ENCODE assay signal across 12 cellular contexts in the genomic region with DNA sequence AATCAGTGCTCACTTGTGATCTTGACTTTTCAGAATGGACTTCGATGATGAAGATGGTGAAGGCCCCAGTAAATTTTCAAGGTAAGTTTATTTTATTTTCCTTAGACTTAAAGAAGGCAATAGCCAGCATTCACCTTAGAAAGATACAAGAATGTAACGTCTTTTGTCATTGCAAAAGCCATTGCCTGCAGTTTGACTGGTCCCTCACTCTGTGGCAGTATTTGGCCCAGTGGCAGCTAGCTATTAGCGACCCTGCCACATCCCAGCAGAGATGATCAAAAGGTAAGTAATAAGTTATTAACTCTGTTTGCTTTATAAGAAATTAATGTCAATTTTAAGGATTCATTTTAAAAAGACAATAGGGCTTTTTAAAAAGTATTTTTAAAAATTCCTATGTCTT. TPM values are rescaled to one million over a fixed set of nuclear protein-coding genes. Genes with fewer than 3 reads are reported as not detected.
DNase-seq lines count a peak whose midpoint lies in the region; ATAC-seq and TF ChIP-seq lines count a peak whose summit lies in the region.
"Had no signal": no experiment of that assay in that cellular context is flagged by ENCODE, and none has a peak within 500 bp of the region (broad histone marks: within the 10 kb centered on the region; RNA-seq: fewer than 3 reads in every experiment).

No MANE protein-coding gene starts in this region.

- TF ChIP-seq CTCF in OCI-LY3 (IDR thresholded peaks at IDR 0.05; ENCODE audit: low read depth, low read length) (peak; percentile 40), endodermal cell (conservative IDR thresholded peaks at IDR 0.05) (peak; percentile 58), CD14-positive monocyte (IDR thresholded peaks at IDR 0.05) (no peak), left lung (IDR thresholded peaks at IDR 0.05) (no peak)

- peak overlapping the region; percentile 75; the same call in 1 of the 2 replicates for H3K4me2 ChIP-seq in OCI-LY3 (ENCODE audit: low read length)
- H3K4me2 ChIP-seq: BLaER1 had no signal

- H3K27me3 ChIP-seq in H7 (ENCODE audit: control insufficient read depth, insufficient read depth, low read length) (no peaks in the 10 kb centered on the region), OCI-LY3 (ENCODE audit: low read depth, low read length) (0 out of 2 replicates have a peak, but pooled peaks cover 4% of the 10 kb centered on the region), endodermal cell (ENCODE audit: control insufficient read depth, insufficient read depth, low read length, poor library complexity, severe bottlenecking) (no peaks in the 10 kb centered on the region), left lung (peaks cover 0 to 17% of the 10 kb centered on the region in 2 donors)
- H3K27me3 ChIP-seq: BLaER1 had no signal

- no peaks in the 10 kb centered on the region for H3K9me3 ChIP-seq in OCI-LY3 (ENCODE audit: insufficient read depth, low read length)
- no peaks in the 10 kb centered on the region for H3K9me3 ChIP-seq in endodermal cell (ENCODE audit: control insufficient read depth, low read length)
- no peaks in the 10 kb centered on the region for H3K9me3 ChIP-seq in left lung
- H3K9me3 ChIP-seq: BLaER1 had no signal

- H3K27ac Mint-ChIP-seq in endodermal cell, result no peak overlapping the region
- H3K27ac Mint-ChIP-seq in CD14-positive monocyte, result no peak overlapping the region
- H3K27ac Mint-ChIP-seq: CD4-positive, CD25-positive, alpha-beta regulatory T cell had no signal

- peak; percentile 40 for DNase-seq in H7
- no peak for DNase-seq in endodermal cell
- no peak for DNase-seq in T-helper 1 cell
- no peak for DNase-seq in activated T-cell treated with anti-CD3 and anti-CD28 coated beads, Interleukin-2, amount 50 U/mL, for 48 hours
- DNase-seq in CD14-positive monocyte (ENCODE audit: low spot score), result no peak
- DNase-seq in left lung, result no peak
- DNase-seq: CD4-positive, CD25-positive, alpha-beta regulatory T cell; DMS53; GF-D8 had no signal

- no peak overlapping the region for H3K27ac ChIP-seq in OCI-LY3 (ENCODE audit: low read length)
- no peak overlapping the region for H3K27ac ChIP-seq in endodermal cell (ENCODE audit: low read depth, low read length)
- no peak overlapping the region for H3K27ac ChIP-seq in left lung
- H3K27ac ChIP-seq: BLaER1 had no signal

- H3K4me1 Mint-ChIP-seq in endodermal cell (peaks cover 10% of the 10 kb centered on the region), CD14-positive monocyte (peaks cover 11% of the 10 kb centered on the region)

- H3K4me1 ChIP-seq in OCI-LY3 (ENCODE audit: low read length) (peaks cover 26% of the 10 kb centered on the region), endodermal cell (ENCODE audit: control insufficient read depth, insufficient read depth, low read length) (no peaks in the 10 kb centered on the region), left lung (peaks cover 9 to 24% of the 10 kb centered on the region in 2 donors)
- H3K4me1 ChIP-seq: BLaER1 had no signal

- H3K36me3 ChIP-seq in H7 (replicated peaks; ENCODE audit: control insufficient read depth, insufficient read depth, low read length), result no peaks in the 10 kb centered on the region
- no peaks in the 10 kb centered on the region for H3K36me3 ChIP-seq in OCI-LY3 (replicated peaks; ENCODE audit: low read depth, low read length)
- H3K36me3 ChIP-seq in endodermal cell (ENCODE audit: control insufficient read depth, insufficient read depth, low read length), result no peaks in the 10 kb centered on the region
- H3K36me3 ChIP-seq in left lung, result no peaks in the 10 kb centered on the region
- H3K36me3 ChIP-seq: BLaER1 had no signal

- H2AFZ ChIP-seq in OCI-LY3 (ENCODE audit: low read depth, low read length), result no peak overlapping the region

- no peak for ATAC-seq in left lung
- ATAC-seq: HepG2 had no signal

- H3K4me3 ChIP-seq in H7 (ENCODE audit: insufficient read depth, low read depth, low read length), result no peak overlapping the region
- H3K4me3 ChIP-seq in OCI-LY3 (ENCODE audit: low read length), result no peak overlapping the region
- H3K4me3 ChIP-seq in endodermal cell (ENCODE audit: low read length), result no peak overlapping the region
- no peak overlapping the region for H3K4me3 ChIP-seq in left lung
- H3K4me3 ChIP-seq: BLaER1 had no signal

- H3K9ac ChIP-seq in OCI-LY3 (ENCODE audit: low read length) (no peak overlapping the region), endodermal cell (ENCODE audit: extremely low read depth, low read length, poor library complexity, severe bottlenecking) (no peak overlapping the region)
- H3K9ac ChIP-seq: BLaER1 had no signal

- H3K4me3 Mint-ChIP-seq in endodermal cell (no peak overlapping the region), CD14-positive monocyte (no peak overlapping the region)
- H3K4me3 Mint-ChIP-seq: CD4-positive, CD25-positive, alpha-beta regulatory T cell had no signal

- no peaks in the 10 kb centered on the region for H3K27me3 Mint-ChIP-seq in endodermal cell (ENCODE audit: insufficient read depth)
- H3K27me3 Mint-ChIP-seq in CD14-positive monocyte (ENCODE audit: low read depth in 3 of 3), result peaks cover 52 to 74% (median 60%) of the 10 kb centered on the region in 3 donors

- H3K9me3 Mint-ChIP-seq in endodermal cell (no peaks in the 10 kb centered on the region), CD14-positive monocyte (peaks cover 0 to 2% (median 0%) of the 10 kb centered on the region in 7 donors)

- intact Hi-C loops in CD14-positive monocyte (cut with micrococcal nuclease), result loop anchor here (2.0 to 10.0 kb wide), 4 partner anchors 319 to 807 kb away; a partner anchor contains a TSS
- intact Hi-C loops in left lung (cut with DNase I), result loop anchor here in 1 of 2 donors (5.0 to 10.0 kb wide), 2 partner anchors 117 to 509 kb away; no protein-coding TSS in a partner anchor

- no peaks in the 10 kb centered on the region for H3K79me2 ChIP-seq in OCI-LY3 (ENCODE audit: low read length)

- H3K36me3 Mint-ChIP-seq in endodermal cell (ENCODE audit: low read depth), result no peaks in the 10 kb centered on the region
- H3K36me3 Mint-ChIP-seq in CD14-positive monocyte, result peaks cover 0 to 3% of the 10 kb centered on the region in 2 donors
- H3K36me3 Mint-ChIP-seq: CD4-positive, CD25-positive, alpha-beta regulatory T cell had no signal

- 87 to 100% methylated on average over 1 to 3 of the region's 3 CpGs for WGBS in endodermal cell (ENCODE audit: insufficient coverage in 1 of 2, insufficient read length in 1 of 2), 2 experiments

- no peaks in the 10 kb centered on the region for H4K20me1 ChIP-seq in OCI-LY3 (ENCODE audit: insufficient read depth, low read length)
- H4K20me1 ChIP-seq: BLaER1 had no signal

RNA-seq across cellular contexts. Expression of a gene that starts 53.7 kb away (rescaled TPM):
- total RNA-seq in H7 (2014; rRNA removed; shearing (Covaris generic)), result 1.5 and 3.1 TPM in 2 replicates
- total RNA-seq in endodermal cell (10 to 100 TPM in 1 of 2 donors, 1 to 10 TPM in 1; 8.0 to 15.9 TPM), left lung (1 to 10 TPM; 9.7 to 9.9 TPM)
- polyA plus RNA-seq in endodermal cell (2013, experiment 1 of 2), result 24.3 TPM
- 24.4 TPM for polyA plus RNA-seq in endodermal cell (2013, experiment 2 of 2)
- polyA plus RNA-seq in CD14-positive monocyte, result not detected
- total RNA-seq: CD4-positive, CD25-positive, alpha-beta regulatory T cell had no signal
- polyA plus RNA-seq: CD4-positive, CD25-positive, alpha-beta regulatory T cell had no signal

Comparison
In these comparisons a context has a peak if more than half of its experiments do, and no peak if none do; other contexts are left out.
1. CTCF ChIP-seq: peak in OCI-LY3 (single experiment) and endodermal cell (single experiment); none in CD14-positive monocyte (single experiment) and left lung (0 of 2).